ENCODE assay signal across 2 cellular contexts in genomic region chr18:55573386-55573785, GRCh38.
TF ChIP-seq lines count a peak whose summit lies in the region.

No MANE protein-coding gene starts in this region.

TF ChIP-seq in GM23338, 12 proteins besides CTCF, POLR2A, EP300 and RAD21 (continued from another document):
- no peak for TF ChIP-seq EZH2phosphoT487 (IDR thresholded peaks at IDR 0.05; ENCODE audit: unreplicated experiment)
- TF ChIP-seq NANOG (IDR thresholded peaks at IDR 0.05; ENCODE audit: borderline replicate concordance), result no peak

TF ChIP-seq in WTC11, 78 proteins besides CTCF, POLR2A, EP300 and RAD21 (continued from another document):
- TF ChIP-seq, protein P1, sequence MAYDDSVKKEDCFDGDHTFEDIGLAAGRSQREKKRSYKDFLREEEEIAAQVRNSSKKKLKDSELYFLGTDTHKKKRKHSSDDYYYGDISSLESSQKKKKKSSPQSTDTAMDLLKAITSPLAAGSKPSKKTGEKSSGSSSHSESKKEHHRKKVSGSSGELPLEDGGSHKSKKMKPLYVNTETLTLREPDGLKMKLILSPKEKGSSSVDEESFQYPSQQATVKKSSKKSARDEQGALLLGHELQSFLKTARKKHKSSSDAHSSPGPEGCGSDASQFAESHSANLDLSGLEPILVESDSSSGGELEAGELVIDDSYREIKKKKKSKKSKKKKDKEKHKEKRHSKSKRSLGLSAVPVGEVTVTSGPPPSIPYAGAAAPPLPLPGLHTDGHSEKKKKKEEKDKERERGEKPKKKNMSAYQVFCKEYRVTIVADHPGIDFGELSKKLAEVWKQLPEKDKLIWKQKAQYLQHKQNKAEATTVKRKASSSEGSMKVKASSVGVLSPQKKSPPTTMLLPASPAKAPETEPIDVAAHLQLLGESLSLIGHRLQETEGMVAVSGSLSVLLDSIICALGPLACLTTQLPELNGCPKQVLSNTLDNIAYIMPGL (CRISPR knock-in tag; IDR thresholded peaks at IDR 0.05), result no peak
- TF ChIP-seq, protein P2, sequence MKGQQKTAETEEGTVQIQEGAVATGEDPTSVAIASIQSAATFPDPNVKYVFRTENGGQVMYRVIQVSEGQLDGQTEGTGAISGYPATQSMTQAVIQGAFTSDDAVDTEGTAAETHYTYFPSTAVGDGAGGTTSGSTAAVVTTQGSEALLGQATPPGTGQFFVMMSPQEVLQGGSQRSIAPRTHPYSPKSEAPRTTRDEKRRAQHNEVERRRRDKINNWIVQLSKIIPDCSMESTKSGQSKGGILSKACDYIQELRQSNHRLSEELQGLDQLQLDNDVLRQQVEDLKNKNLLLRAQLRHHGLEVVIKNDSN (CRISPR knock-in tag; IDR thresholded peaks at IDR 0.05), result no peak
- TF ChIP-seq, protein P3, sequence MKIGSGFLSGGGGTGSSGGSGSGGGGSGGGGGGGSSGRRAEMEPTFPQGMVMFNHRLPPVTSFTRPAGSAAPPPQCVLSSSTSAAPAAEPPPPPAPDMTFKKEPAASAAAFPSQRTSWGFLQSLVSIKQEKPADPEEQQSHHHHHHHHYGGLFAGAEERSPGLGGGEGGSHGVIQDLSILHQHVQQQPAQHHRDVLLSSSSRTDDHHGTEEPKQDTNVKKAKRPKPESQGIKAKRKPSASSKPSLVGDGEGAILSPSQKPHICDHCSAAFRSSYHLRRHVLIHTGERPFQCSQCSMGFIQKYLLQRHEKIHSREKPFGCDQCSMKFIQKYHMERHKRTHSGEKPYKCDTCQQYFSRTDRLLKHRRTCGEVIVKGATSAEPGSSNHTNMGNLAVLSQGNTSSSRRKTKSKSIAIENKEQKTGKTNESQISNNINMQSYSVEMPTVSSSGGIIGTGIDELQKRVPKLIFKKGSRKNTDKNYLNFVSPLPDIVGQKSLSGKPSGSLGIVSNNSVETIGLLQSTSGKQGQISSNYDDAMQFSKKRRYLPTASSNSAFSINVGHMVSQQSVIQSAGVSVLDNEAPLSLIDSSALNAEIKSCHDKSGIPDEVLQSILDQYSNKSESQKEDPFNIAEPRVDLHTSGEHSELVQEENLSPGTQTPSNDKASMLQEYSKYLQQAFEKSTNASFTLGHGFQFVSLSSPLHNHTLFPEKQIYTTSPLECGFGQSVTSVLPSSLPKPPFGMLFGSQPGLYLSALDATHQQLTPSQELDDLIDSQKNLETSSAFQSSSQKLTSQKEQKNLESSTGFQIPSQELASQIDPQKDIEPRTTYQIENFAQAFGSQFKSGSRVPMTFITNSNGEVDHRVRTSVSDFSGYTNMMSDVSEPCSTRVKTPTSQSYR (CRISPR knock-in tag; IDR thresholded peaks at IDR 0.05), result no peak
- TF ChIP-seq ELF4 (CRISPR knock-in tag; IDR thresholded peaks at IDR 0.05; ENCODE audit: low read depth), result no peak
TF ChIP-seq in WTC11: peak in this region for 0.
